ENCODE assay signal across 16 cellular contexts in genomic region chr16:52561910-52562741, GRCh38. TPM values are rescaled to one million over a fixed set of nuclear protein-coding genes. Genes with fewer than 3 reads are reported as not detected.
DNase-seq lines count a peak whose midpoint lies in the region; TF ChIP-seq lines count a peak whose summit lies in the region.
"Had no signal": no experiment of that assay in that cellular context is flagged by ENCODE, and none has a peak within 500 bp of the region (broad histone marks: within the 10 kb centered on the region; RNA-seq: fewer than 3 reads in every experiment).

No MANE protein-coding gene starts in this region.

- peak; percentile 89 for DNase-seq in NCI-H1092 (lab: John Stamatoyannopoulos, UW)
- peak; percentile 35 for DNase-seq in NCI-H2196 treated with DMSO at 0.1 percent for 48 hours (lab: John Stamatoyannopoulos, UW; ENCODE audit: unreplicated experiment)
- DNase-seq in endodermal cell = peak; percentile 50
- DNase-seq in stomach = peak; percentile 75
- DNase-seq in activated CD4-positive, alpha-beta T cell treated with anti-CD3 and anti-CD28 coated beads, Interleukin-2, amount 10 ng/mL, durations not matched to agents 24 days and 14 days = no peak
- DNase-seq in GM10248 (ENCODE audit: extremely low spot score) = no peak
- no peak for DNase-seq in substantia nigra (lab: John Stamatoyannopoulos, UW)
- DNase-seq in UCSD-AML1 (lab: John Stamatoyannopoulos, UW; ENCODE audit: unreplicated experiment) = no peak
- DNase-seq: activated CD4-positive, alpha-beta memory T cell treated with anti-CD3 and anti-CD28 coated beads, Interleukin-2, amount 10 ng/mL, durations not matched to agents 7 days and 5 days; erythroblast; kidney glomerular epithelial cell; naive B cell; SJCRH30 had no signal

- H3K4me1 Mint-ChIP-seq in endodermal cell = peaks cover 37% of the 10 kb centered on the region
- H3K4me1 Mint-ChIP-seq in activated CD4-positive, alpha-beta T cell treated with anti-CD3 and anti-CD28 coated beads, Interleukin-2, amount 10 ng/mL, durations not matched to agents 24 days and 14 days = no peaks in the 10 kb centered on the region
- H3K4me1 Mint-ChIP-seq: activated CD4-positive, alpha-beta memory T cell treated with anti-CD3 and anti-CD28 coated beads, Interleukin-2, amount 10 ng/mL, durations not matched to agents 7 days and 5 days; CD14-positive monocyte; naive B cell had no signal

- peak overlapping the region; percentile 36 for H3K27ac Mint-ChIP-seq in endodermal cell
- no peak overlapping the region for H3K27ac Mint-ChIP-seq in activated CD4-positive, alpha-beta T cell treated with anti-CD3 and anti-CD28 coated beads, Interleukin-2, amount 10 ng/mL, durations not matched to agents 24 days and 14 days
- H3K27ac Mint-ChIP-seq: activated CD4-positive, alpha-beta memory T cell treated with anti-CD3 and anti-CD28 coated beads, Interleukin-2, amount 10 ng/mL, durations not matched to agents 7 days and 5 days; CD14-positive monocyte; naive B cell had no signal

- H3K36me3 ChIP-seq in endodermal cell (ENCODE audit: control insufficient read depth, insufficient read depth, low read length) = no peaks in the 10 kb centered on the region
- H3K36me3 ChIP-seq in stomach = no peaks in the 10 kb centered on the region
- H3K36me3 ChIP-seq: SJCRH30, tibial nerve had no signal

- no peaks in the 10 kb centered on the region for H3K9me3 Mint-ChIP-seq in endodermal cell
- H3K9me3 Mint-ChIP-seq in activated CD4-positive, alpha-beta T cell treated with anti-CD3 and anti-CD28 coated beads, Interleukin-2, amount 10 ng/mL, durations not matched to agents 24 days and 14 days = peaks cover 3% of the 10 kb centered on the region

- H3K4me3 Mint-ChIP-seq in endodermal cell = peak overlapping the region; percentile 33
- H3K4me3 Mint-ChIP-seq in activated CD4-positive, alpha-beta T cell treated with anti-CD3 and anti-CD28 coated beads, Interleukin-2, amount 10 ng/mL, durations not matched to agents 24 days and 14 days = no peak overlapping the region
- H3K4me3 Mint-ChIP-seq: activated CD4-positive, alpha-beta memory T cell treated with anti-CD3 and anti-CD28 coated beads, Interleukin-2, amount 10 ng/mL, durations not matched to agents 7 days and 5 days; CD14-positive monocyte; naive B cell had no signal

- 70 to 88% methylated on average over 3 to 5 of the region's 5 CpGs for WGBS in endodermal cell (ENCODE audit: insufficient coverage in 1 of 2, insufficient read length in 1 of 2), 2 experiments
- WGBS in stomach, 5 donors = 22 to 41% (median 34%) methylated on average over 5 of the region's 5 CpGs

- H3K27ac ChIP-seq in endodermal cell (ENCODE audit: low read depth, low read length) (no peak overlapping the region), stomach (peak overlapping the region; percentile 72 to 86 (median 84)), substantia nigra (ENCODE audit: low read depth, low read length, poor library complexity, severe bottlenecking) (no peak overlapping the region)
- H3K27ac ChIP-seq: SJCRH30, tibial nerve had no signal

- peaks cover 12% of the 10 kb centered on the region for H3K4me1 ChIP-seq in endodermal cell (ENCODE audit: control insufficient read depth, insufficient read depth, low read length)
- H3K4me1 ChIP-seq in stomach = peaks cover 13 to 71% (median 22%) of the 10 kb centered on the region in 4 donors
- H3K4me1 ChIP-seq: tibial nerve had no signal

- H3K9me3 ChIP-seq in endodermal cell (ENCODE audit: control insufficient read depth, low read length) = no peaks in the 10 kb centered on the region
- H3K9me3 ChIP-seq in stomach = no peaks in the 10 kb centered on the region
- H3K9me3 ChIP-seq: SJCRH30, tibial nerve had no signal

- POLR2A ChIA-PET in GM10248 (lab: Yijun Ruan, JAX) = no interaction called here

- intact Hi-C loops in stomach (cut with DNase I; ENCODE audit: low total_unique reads) = no loop called here
- intact Hi-C loops in activated CD4-positive, alpha-beta T cell treated with anti-CD3 and anti-CD28 coated beads, Interleukin-2, amount 10 ng/mL, durations not matched to agents 24 days and 14 days (cut with micrococcal nuclease) = no loop called here

- no peak for TF ChIP-seq EP300 in stomach (IDR thresholded peaks at IDR 0.05)

- H3K27me3 ChIP-seq in endodermal cell (ENCODE audit: control insufficient read depth, insufficient read depth, low read length, poor library complexity, severe bottlenecking) (no peaks in the 10 kb centered on the region), stomach (no peaks in the 10 kb centered on the region)
- H3K27me3 ChIP-seq: SJCRH30, tibial nerve had no signal

- TF ChIP-seq POLR2A in stomach (IDR thresholded peaks at IDR 0.05) = no peak

- peak overlapping the region; percentile 56 for H3K4me3 ChIP-seq in endodermal cell (ENCODE audit: low read length)
- H3K4me3 ChIP-seq in stomach = no peak overlapping the region
- H3K4me3 ChIP-seq: SJCRH30, tibial nerve had no signal

- H3K27me3 Mint-ChIP-seq in endodermal cell (ENCODE audit: insufficient read depth) = peaks cover 5% of the 10 kb centered on the region
- H3K27me3 Mint-ChIP-seq in activated CD4-positive, alpha-beta T cell treated with anti-CD3 and anti-CD28 coated beads, Interleukin-2, amount 10 ng/mL, durations not matched to agents 24 days and 14 days = no peaks in the 10 kb centered on the region
- H3K27me3 Mint-ChIP-seq: activated CD4-positive, alpha-beta memory T cell treated with anti-CD3 and anti-CD28 coated beads, Interleukin-2, amount 10 ng/mL, durations not matched to agents 7 days and 5 days had no signal

- TF ChIP-seq CTCF in endodermal cell (conservative IDR thresholded peaks at IDR 0.05) (no peak), stomach (IDR thresholded peaks at IDR 0.05) (no peak), GM10248 (IDR thresholded peaks at IDR 0.05; ENCODE audit: control extremely low read depth, extremely low read depth, low read depth, missing control alignments) (no peak)

- no peak overlapping the region for H3K9ac ChIP-seq in endodermal cell (ENCODE audit: extremely low read depth, low read length, poor library complexity, severe bottlenecking)

- H3K36me3 Mint-ChIP-seq in endodermal cell (ENCODE audit: low read depth) = no peaks in the 10 kb centered on the region
- H3K36me3 Mint-ChIP-seq in activated CD4-positive, alpha-beta T cell treated with anti-CD3 and anti-CD28 coated beads, Interleukin-2, amount 10 ng/mL, durations not matched to agents 24 days and 14 days (ENCODE audit: low read depth) = no peaks in the 10 kb centered on the region
- H3K36me3 Mint-ChIP-seq: CD14-positive monocyte, naive B cell had no signal

- CTCF ChIA-PET in GM10248 (lab: Yijun Ruan, JAX) = no interaction called here

RNA-seq across cellular contexts. Expression of gene TOX3, which starts 15.2 kb away (rescaled TPM):
- 1 to 10 TPM; 4.8 to 8.5 TPM for total RNA-seq in endodermal cell
- 52.5 TPM for polyA plus RNA-seq in endodermal cell (2013, experiment 1 of 2)
- polyA plus RNA-seq in endodermal cell (2013, experiment 2 of 2) = 50.3 TPM
- 100 to 1,000 TPM in 1 of 5 donors, 10 to 100 TPM in 2, 1 to 10 TPM in 2; 7.2 to 169 (median 14.2) TPM for total RNA-seq in stomach
- polyA plus RNA-seq in stomach = 10 to 100 TPM in 1 of 3 donors, 1 to 10 TPM in 2; 6.4 to 12.4 (median 9.8) TPM
- not detected in 2 replicates for total RNA-seq in activated CD4-positive, alpha-beta T cell treated with anti-CD3 and anti-CD28 coated beads, Interleukin-2, amount 10 ng/mL, durations not matched to agents 24 days and 14 days
- total RNA-seq: activated CD4-positive, alpha-beta memory T cell treated with anti-CD3 and anti-CD28 coated beads, Interleukin-2, amount 10 ng/mL, durations not matched to agents 7 days and 5 days; G401 had no signal
- polyA plus RNA-seq: CD14-positive monocyte had no signal

Comparison
In these comparisons a context has a peak if more than half of its experiments do, and no peak if none do; other contexts are left out.
1. DNase-seq: peak in NCI-H1092 (single experiment), NCI-H2196 treated with DMSO at 0.1 percent for 48 hours (single experiment), endodermal cell (single experiment) and stomach (single experiment); none in activated CD4-positive, alpha-beta T cell treated with anti-CD3 and anti-CD28 coated beads, Interleukin-2, amount 10 ng/mL, durations not matched to agents 24 days and 14 days (single experiment), GM10248 (single experiment), substantia nigra (0 of 49) and UCSD-AML1 (single experiment).
2. H3K27ac ChIP-seq: peak in stomach (5 of 5); none in endodermal cell (single experiment) and substantia nigra (single experiment).